ENCODE assay signal across 11 cellular contexts in the genomic region with DNA sequence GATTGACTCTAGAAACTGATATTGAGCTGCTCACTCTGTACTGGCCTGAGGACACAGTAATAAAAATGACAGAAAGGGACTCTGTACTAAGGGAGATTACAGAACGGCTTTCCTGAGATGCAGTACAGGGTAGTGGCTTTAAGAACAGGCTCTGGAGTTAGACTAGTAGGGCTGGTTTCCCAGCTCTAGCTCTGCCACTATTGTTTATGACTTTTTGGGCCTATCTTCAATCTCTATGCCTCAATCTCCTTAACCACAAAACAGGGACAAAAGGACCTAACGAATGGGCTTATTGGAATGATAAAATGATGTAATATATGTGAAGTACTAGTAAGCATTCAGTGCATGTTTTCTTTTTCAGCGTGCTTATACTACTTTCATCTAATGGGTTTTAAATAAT. TPM values are rescaled to one million over a fixed set of nuclear protein-coding genes. Genes with fewer than 3 reads are reported as not detected.
A peak's percentile ranks its signal among the peaks of the same experiment; 100 is the strongest.
DNase-seq lines count a peak whose midpoint lies in the region; ATAC-seq, FAIRE-seq and TF ChIP-seq lines count a peak whose summit lies in the region.
"Had no signal": no experiment of that assay in that cellular context is flagged by ENCODE, and none has a peak within 500 bp of the region (broad histone marks: within the 10 kb centered on the region; RNA-seq: fewer than 3 reads in every experiment).

No MANE protein-coding gene starts in this region.

- WGBS in A549 (ENCODE audit: missing lambda C conversion rate) = 40% methylated on average over 3 of the region's 3 CpGs

- H3K27me3 ChIP-seq in OCI-LY3 (ENCODE audit: low read depth, low read length) (no peaks in the 10 kb centered on the region), Peyer's patch (no peaks in the 10 kb centered on the region)

- DNase-seq in A549 (ENCODE audit: low read depth in 1 of 2, low spot score in 1 of 2) (no peak), GM10248 (ENCODE audit: extremely low spot score) (peak; percentile 10), GM12892 (ENCODE audit: insufficient read length) (no peak), Peyer's patch (no peak)
- DNase-seq: NCI-H226 had no signal

- peaks cover 49% of the 10 kb centered on the region for H3K79me2 ChIP-seq in OCI-LY3 (ENCODE audit: low read length)

- H3K4me3 ChIP-seq in A549 (peak overlapping the region; percentile 84), OCI-LY3 (ENCODE audit: low read length) (peak overlapping the region; percentile 94), Peyer's patch (peak overlapping the region in 1 of 4 donors; percentile 69)

- H3K4me2 ChIP-seq in A549 = peak overlapping the region; percentile 93
- peak overlapping the region; percentile 87 for H3K4me2 ChIP-seq in OCI-LY3 (ENCODE audit: low read length)

- no peak for TF ChIP-seq EP300 in A549 (IDR thresholded peaks at IDR 0.05)

- peaks cover 13% of the 10 kb centered on the region for H3K36me3 ChIP-seq in OCI-LY3 (replicated peaks; ENCODE audit: low read depth, low read length)
- H3K36me3 ChIP-seq in Peyer's patch = no peaks in the 10 kb centered on the region

- no peak for TF ChIP-seq RAD21 in A549 (conservative IDR thresholded peaks at IDR 0.05 in 1 of 2, IDR thresholded peaks at IDR 0.05 in 1 of 2)

- POLR2A ChIA-PET in A549 (lab: Yijun Ruan, JAX) = no interaction called here
- POLR2A ChIA-PET in GM10248 (lab: Yijun Ruan, JAX) = no interaction called here

- FAIRE-seq in A549 (lab: Jason Lieb, UNC) = no peak
- FAIRE-seq in GM12892 (lab: Jason Lieb, UNC) = no peak
- FAIRE-seq: bronchial epithelial cell had no signal

- peak overlapping the region; percentile 83 to 90 for H3K27ac ChIP-seq in A549
- peak overlapping the region; percentile 65; the same call in 1 of the 2 replicates for H3K27ac ChIP-seq in OCI-LY3 (ENCODE audit: low read length)
- H3K27ac ChIP-seq in Peyer's patch = no peak overlapping the region

- no peak for ATAC-seq in A549
- peak; percentile 76 for ATAC-seq in esophagus mucosa
- no peak for ATAC-seq in HG03439 (IDR thresholded peaks at IDR 0.05; ENCODE audit: unreplicated experiment)
- no peak for ATAC-seq in activated CD4-positive, CD25-positive, alpha-beta regulatory T cell treated with anti-CD3 and anti-CD28 coated beads, Interleukin-2, amount 50 U/mL, for 24 hours

- CTCF ChIA-PET in A549 (lab: Yijun Ruan, JAX) = interaction anchor here (0.6 kb wide), 1 partner anchor 1634 kb away, joined by 3 read pairs; no protein-coding TSS in a partner anchor
- CTCF ChIA-PET in GM10248 (lab: Yijun Ruan, JAX) = interaction anchor here (1.1 to 1.5 kb wide), 3 partner anchors 17 to 1242 kb away, joined by 3 to 4 read pairs (median 3); no protein-coding TSS in a partner anchor

- H3K4me1 ChIP-seq in A549 (peaks cover 12% of the 10 kb centered on the region; the same call in 2 of the 3 replicates), OCI-LY3 (ENCODE audit: low read length) (peaks cover 13% of the 10 kb centered on the region), Peyer's patch (peaks cover 0 to 9% (median 2%) of the 10 kb centered on the region in 4 donors)

- H3K9ac ChIP-seq in OCI-LY3 (ENCODE audit: low read length) = peak overlapping the region; percentile 95

- TF ChIP-seq CTCF in A549 (IDR thresholded peaks at IDR 0.05) (no peak), GM10248 (IDR thresholded peaks at IDR 0.05; ENCODE audit: control extremely low read depth, extremely low read depth, low read depth, missing control alignments) (no peak), OCI-LY3 (IDR thresholded peaks at IDR 0.05; ENCODE audit: low read depth, low read length) (no peak), Peyer's patch (IDR thresholded peaks at IDR 0.05) (no peak)

- H3K9me3 ChIP-seq in A549 (no peaks in the 10 kb centered on the region), OCI-LY3 (ENCODE audit: insufficient read depth, low read length) (no peaks in the 10 kb centered on the region), Peyer's patch (no peaks in the 10 kb centered on the region)

- H2AFZ ChIP-seq in OCI-LY3 (ENCODE audit: low read depth, low read length) = 0 out of 2 replicates have a peak overlapping the region, but pooled peaks have one; percentile 73

- TF ChIP-seq POLR2A in A549 (IDR thresholded peaks at IDR 0.05; ENCODE audit: low read length) (no peak), GM12892 (IDR thresholded peaks at IDR 0.05; ENCODE audit: low read depth, low read length) (no peak), Peyer's patch (IDR thresholded peaks at IDR 0.05) (no peak)

- no peaks in the 10 kb centered on the region for H4K20me1 ChIP-seq in OCI-LY3 (ENCODE audit: insufficient read depth, low read length)

TF ChIP-seq in A549, 52 proteins besides CTCF, POLR2A, EP300 and RAD21:
- TF ChIP-seq FOSL2 (IDR thresholded peaks at IDR 0.05) = no peak
- TF ChIP-seq FOSL2 (CRISPR knock-in tag; IDR thresholded peaks at IDR 0.05) = no peak
- no peak for TF ChIP-seq ESRRA (IDR thresholded peaks at IDR 0.05; ENCODE audit: borderline replicate concordance, low read length)
- TF ChIP-seq ZNF302 (CRISPR knock-in tag; IDR thresholded peaks at IDR 0.05) = no peak
- TF ChIP-seq, protein P1, sequence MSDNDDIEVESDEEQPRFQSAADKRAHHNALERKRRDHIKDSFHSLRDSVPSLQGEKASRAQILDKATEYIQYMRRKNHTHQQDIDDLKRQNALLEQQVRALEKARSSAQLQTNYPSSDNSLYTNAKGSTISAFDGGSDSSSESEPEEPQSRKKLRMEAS (IDR thresholded peaks at IDR 0.05) = no peak
- TF ChIP-seq BHLHE40 (IDR thresholded peaks at IDR 0.05; ENCODE audit: low read depth, low read length) = no peak
- TF ChIP-seq CHD2 (IDR thresholded peaks at IDR 0.05; ENCODE audit: low read length, partially characterized antibody) = no peak
- TF ChIP-seq, protein P2, sequence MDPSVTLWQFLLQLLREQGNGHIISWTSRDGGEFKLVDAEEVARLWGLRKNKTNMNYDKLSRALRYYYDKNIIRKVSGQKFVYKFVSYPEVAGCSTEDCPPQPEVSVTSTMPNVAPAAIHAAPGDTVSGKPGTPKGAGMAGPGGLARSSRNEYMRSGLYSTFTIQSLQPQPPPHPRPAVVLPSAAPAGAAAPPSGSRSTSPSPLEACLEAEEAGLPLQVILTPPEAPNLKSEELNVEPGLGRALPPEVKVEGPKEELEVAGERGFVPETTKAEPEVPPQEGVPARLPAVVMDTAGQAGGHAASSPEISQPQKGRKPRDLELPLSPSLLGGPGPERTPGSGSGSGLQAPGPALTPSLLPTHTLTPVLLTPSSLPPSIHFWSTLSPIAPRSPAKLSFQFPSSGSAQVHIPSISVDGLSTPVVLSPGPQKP (IDR thresholded peaks at IDR 0.05; ENCODE audit: low read depth, low read length) = no peak
- no peak for TF ChIP-seq KDM1A (IDR thresholded peaks at IDR 0.05; ENCODE audit: low read depth)
- no peak for TF ChIP-seq GATA3 (IDR thresholded peaks at IDR 0.05; ENCODE audit: borderline replicate concordance)
- TF ChIP-seq POLR2AphosphoS2 (conservative IDR thresholded peaks at IDR 0.05; ENCODE audit: low read length) = no peak
- TF ChIP-seq SMC3 (IDR thresholded peaks at IDR 0.05) = no peak
- TF ChIP-seq, protein P3, sequence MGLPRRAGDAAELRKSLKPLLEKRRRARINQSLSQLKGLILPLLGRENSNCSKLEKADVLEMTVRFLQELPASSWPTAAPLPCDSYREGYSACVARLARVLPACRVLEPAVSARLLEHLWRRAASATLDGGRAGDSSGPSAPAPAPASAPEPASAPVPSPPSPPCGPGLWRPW (IDR thresholded peaks at IDR 0.05) = no peak

RNA-seq across cellular contexts. Expression of a gene that starts 1.4 kb away (rescaled TPM):
- polyA plus RNA-seq in A549 (2011; rRNA removed) (19.7 and 33.6 TPM in 2 replicates), A549 (2017; fragmentation: RNase III; extraction: RNeasy Plus Mini Kit Qiagen cat#74134 plus additional on column Dnase treatment) (18.0 to 20.7 TPM (median 18.2 TPM) in 3 replicates)
- 4.8 and 5.2 TPM in 2 replicates for polyA plus RNA-seq in A549 (2012; cell fraction: cytosol; rRNA removed)
- 2.4 and 3.4 TPM in 2 replicates for polyA plus RNA-seq in A549 (2012; cell fraction: nucleus; rRNA removed)
- polyA minus RNA-seq in A549 (2011; rRNA and poly(A)+ RNA removed) = 6.1 and 6.9 TPM in 2 replicates
- total RNA-seq in esophagus mucosa (10.4 TPM), Peyer's patch (1 to 10 TPM; 1.1 to 9.1 (median 2.0) TPM)
- 5.8 TPM for polyA plus RNA-seq in GM12892 (2012; ENCODE audit: missing spikeins)

RNA-seq across cellular contexts. Expression of a gene that starts 45.8 kb away (rescaled TPM):
- not detected in 2 replicates for polyA plus RNA-seq in A549 (2011; rRNA removed)
- polyA plus RNA-seq in A549 (2012; cell fraction: cytosol; rRNA removed) = not detected in 2 replicates
- not detected in 2 replicates for polyA plus RNA-seq in A549 (2012; cell fraction: nucleus; rRNA removed)
- not detected in 3 replicates for polyA plus RNA-seq in A549 (2017; fragmentation: RNase III; extraction: RNeasy Plus Mini Kit Qiagen cat#74134 plus additional on column Dnase treatment)
- not detected in 2 replicates for polyA minus RNA-seq in A549 (2011; rRNA and poly(A)+ RNA removed)
- not detected for total RNA-seq in esophagus mucosa
- polyA plus RNA-seq in GM12892 (2012; ENCODE audit: missing spikeins) = not detected
- not detected for total RNA-seq in Peyer's patch
- total RNA-seq: bronchial epithelial cell, pulmonary artery endothelial cell had no signal

Comparison
In these comparisons a context has a peak if more than half of its experiments do, and no peak if none do; other contexts are left out.
1. H3K27ac ChIP-seq: peak in A549 (2 of 2) and OCI-LY3 (single experiment); none in Peyer's patch (0 of 4).